29 cellular contexts compared by ENCODE assay signal in genomic region chr10:14687340-14687739, GRCh38.
DNase-seq lines count a peak whose midpoint lies in the region; ATAC-seq, FAIRE-seq and TF ChIP-seq lines count a peak whose summit lies in the region.
"Had no signal": no experiment of that assay in that cellular context is flagged by ENCODE, and none has a peak within 500 bp of the region (broad histone marks: within the 10 kb centered on the region; RNA-seq: fewer than 3 reads in every experiment).

No MANE protein-coding gene starts in this region.

- WGBS in pancreas, 2 donors: 45 to 50% methylated on average over 1 of the region's 1 CpG
- no CpG with 5 or more reads among the region's 1 CpG for WGBS in mesendoderm (ENCODE audit: extremely low coverage, insufficient coverage, low lambda C conversion rate)

- H3K4me3 ChIP-seq in pancreas (no peak overlapping the region), vagina (no peak overlapping the region), mesendoderm (ENCODE audit: low read length) (no peak overlapping the region)
- H3K4me3 ChIP-seq: Peyer's patch, SJCRH30, upper lobe of left lung had no signal

- H3K23ac ChIP-seq in mesendoderm (ENCODE audit: low read length): no peak overlapping the region

- no peak for TF ChIP-seq POLR2A in vagina (IDR thresholded peaks at IDR 0.05)

- H2BK120ac ChIP-seq in mesendoderm (ENCODE audit: low read depth, low read length): no peak overlapping the region

- TF ChIP-seq CTCF in pancreas (IDR thresholded peaks at IDR 0.05) (no peak), vagina (IDR thresholded peaks at IDR 0.05) (no peak), RWPE1 (conservative IDR thresholded peaks at IDR 0.05; ENCODE audit: low read depth) (no peak)

- no peak overlapping the region for H3K4me2 ChIP-seq in mesendoderm (ENCODE audit: low read length)

- H3K9me3 ChIP-seq in pancreas (no peaks in the 10 kb centered on the region), vagina (no peaks in the 10 kb centered on the region)
- H3K9me3 ChIP-seq: Peyer's patch, SJCRH30, upper lobe of left lung had no signal

- H3K4me1 ChIP-seq in pancreas (peaks cover 0 to 10% (median 10%) of the 10 kb centered on the region in 3 donors), vagina (no peaks in the 10 kb centered on the region), mesendoderm (ENCODE audit: control insufficient read depth, low read depth, low read length) (no peaks in the 10 kb centered on the region)
- H3K4me1 ChIP-seq: Peyer's patch, SJCRH30 had no signal

- H3K27ac ChIP-seq in pancreas (peak overlapping the region in 2 of 4 donors; percentile 47 to 53), vagina (no peak overlapping the region), RWPE1 (no peak overlapping the region), mesendoderm (ENCODE audit: low read depth, low read length) (no peak overlapping the region)
- H3K27ac ChIP-seq: Peyer's patch, SJCRH30, upper lobe of left lung had no signal

- H2BK15ac ChIP-seq in mesendoderm (replicated peaks; ENCODE audit: low read depth): no peak overlapping the region

- CTCF ChIA-PET in RWPE1 (lab: Yijun Ruan, JAX): interaction anchor here (0.6 kb wide), 1 partner anchor 51 kb away, joined by 4 read pairs; no protein-coding TSS in a partner anchor

- FAIRE-seq in pancreas (lab: Jason Lieb, UNC): no peak
- FAIRE-seq: astrocyte, H1, HTR-8/SVneo, islet of Langerhans, TTC549 had no signal

- H2BK5ac ChIP-seq in mesendoderm (ENCODE audit: low read length): no peak overlapping the region

- POLR2A ChIA-PET in RWPE1 (lab: Yijun Ruan, JAX; ENCODE audit: low non-redundant PET): no interaction called here

- peak; percentile 71 for DNase-seq in NCI-H1092 treated with DMSO at 0.1 percent for 48 hours (lab: John Stamatoyannopoulos, UW)
- no peak for DNase-seq in NCI-H1092 (lab: John Stamatoyannopoulos, UW)
- peak; percentile 62 for DNase-seq in NCI-H146 treated with DMSO at 0.1 percent for 48 hours (lab: John Stamatoyannopoulos, UW; ENCODE audit: unreplicated experiment)
- DNase-seq in NCI-H774 (lab: John Stamatoyannopoulos, UW): peak; percentile 82
- no peak for DNase-seq in pancreas
- DNase-seq in vagina (ENCODE audit: extremely low spot score in 2 of 2): no peak
- DNase-seq in RWPE1 (ENCODE audit: low spot score): no peak
- no peak for DNase-seq in mesendoderm
- DNase-seq: activated CD4-positive, alpha-beta memory T cell treated with anti-CD3 and anti-CD28 coated beads, Interleukin-2, amount 10 ng/mL, durations not matched to agents 7 days and 5 days; activated CD4-positive, CD25-positive, alpha-beta regulatory T cell treated with anti-CD3 and anti-CD28 coated beads, Interleukin-2, amount 50 U/mL, for 72 hours; activated effector memory CD4-positive, alpha-beta T cell treated with anti-CD3 and anti-CD28 coated beads, Interleukin-2, amount 50 U/mL, for 16 hours; activated naive CD8-positive, alpha-beta T cell treated with anti-CD3 and anti-CD28 coated beads, Interleukin-2, amount 10 ng/mL, durations not matched to agents 7 days and 5 days; AML-193; CD8-positive, alpha-beta memory T cell; dermis blood vessel endothelial cell; DMS79 treated with DMSO at 0.1 percent for 48 hours; Kasumi-1; NCI-H1048; NCI-H2171; NK-92 treated with Interleukin-12 subunit alpha and Interleukin-12 subunit beta, amount 100 ng/mL, for 24 hours; Peyer's patch; SJCRH30; T-cell; upper lobe of left lung had no signal

- H3K9ac ChIP-seq in mesendoderm (ENCODE audit: low read length): no peak overlapping the region

- H3K27me3 ChIP-seq in pancreas: no peaks in the 10 kb centered on the region
- H3K27me3 ChIP-seq in vagina: no peaks in the 10 kb centered on the region
- no peaks in the 10 kb centered on the region for H3K27me3 ChIP-seq in mesendoderm (ENCODE audit: insufficient read depth, low read length, poor library complexity)
- H3K27me3 ChIP-seq: Peyer's patch, SJCRH30, upper lobe of left lung had no signal

- no peak overlapping the region for H4K5ac ChIP-seq in mesendoderm (ENCODE audit: low read length)

- H3K36me3 ChIP-seq in pancreas: no peaks in the 10 kb centered on the region
- H3K36me3 ChIP-seq in vagina: no peaks in the 10 kb centered on the region
- no peaks in the 10 kb centered on the region for H3K36me3 ChIP-seq in mesendoderm (ENCODE audit: control insufficient read depth, insufficient read depth, low read length)
- H3K36me3 ChIP-seq: Peyer's patch, SJCRH30, upper lobe of left lung had no signal

- intact Hi-C loops in pancreas (cut with DNase I): no loop called here
- intact Hi-C loops in vagina (cut with DNase I): no loop called here

- H3K56ac ChIP-seq in mesendoderm (ENCODE audit: low read length): no peak overlapping the region

- no peak overlapping the region for H4K8ac ChIP-seq in mesendoderm (ENCODE audit: low read depth, low read length)

- no peak overlapping the region for H2AK5ac ChIP-seq in mesendoderm (ENCODE audit: low read length)

- peak; percentile 70 to 86 (median 80) for ATAC-seq in pancreas
- ATAC-seq: T-cell had no signal

- H3K79me1 ChIP-seq in mesendoderm (ENCODE audit: low read length): no peaks in the 10 kb centered on the region

- no peak overlapping the region for H3K18ac ChIP-seq in mesendoderm (ENCODE audit: low read length)

- no peak overlapping the region for H3K4ac ChIP-seq in mesendoderm (ENCODE audit: low read depth, low read length)

- no peaks in the 10 kb centered on the region for H3K79me2 ChIP-seq in mesendoderm (ENCODE audit: control insufficient read depth, insufficient read depth, low read length)

Comparison
In these comparisons a context has a peak if more than half of its experiments do, and no peak if none do; other contexts are left out.
1. DNase-seq: peak in NCI-H1092 treated with DMSO at 0.1 percent for 48 hours (single experiment), NCI-H146 treated with DMSO at 0.1 percent for 48 hours (single experiment) and NCI-H774 (single experiment); none in NCI-H1092 (single experiment), pancreas (0 of 6), vagina (0 of 2), RWPE1 (single experiment) and mesendoderm (single experiment).